13 cellular contexts compared by ENCODE assay signal in the genomic region with DNA sequence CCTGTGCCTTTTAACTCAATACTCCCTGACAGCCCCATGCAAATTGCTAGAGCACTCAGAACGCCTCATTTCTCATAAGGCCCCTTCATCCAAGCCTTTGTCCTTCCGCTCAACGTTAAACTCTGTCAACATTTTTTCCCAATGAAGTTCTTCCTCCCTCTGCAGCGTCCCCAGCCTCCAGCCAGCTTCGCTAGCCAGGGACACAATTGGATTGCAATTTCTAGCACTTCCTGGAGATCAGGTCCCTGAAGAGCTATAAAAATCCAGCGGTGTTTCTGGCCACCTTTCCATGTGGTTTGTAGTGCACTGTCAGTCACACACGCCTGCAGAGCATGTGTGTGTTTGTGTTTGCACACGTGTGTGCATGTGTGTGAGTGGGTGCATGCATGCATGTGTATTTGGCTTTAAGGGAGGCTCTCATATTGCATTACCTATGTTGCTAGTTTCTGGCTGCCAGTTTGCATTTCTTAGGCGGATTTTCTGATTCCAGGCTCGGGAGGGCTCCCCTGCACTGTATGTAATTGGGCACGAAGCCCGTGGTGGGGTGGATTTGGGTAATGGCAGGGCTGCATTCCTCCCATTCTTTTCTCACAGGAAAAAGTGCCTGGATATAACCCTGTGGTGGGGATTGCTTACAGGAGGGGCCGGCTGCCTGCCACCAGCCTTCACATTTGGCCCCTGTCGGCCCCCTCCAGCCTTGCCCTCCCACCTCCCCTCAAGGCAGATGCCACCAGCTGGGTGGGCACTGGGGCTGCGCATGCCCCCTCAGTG.
DNase-seq lines count a peak whose midpoint lies in the region; ATAC-seq, FAIRE-seq and TF ChIP-seq lines count a peak whose summit lies in the region.
"Had no signal": no experiment of that assay in that cellular context is flagged by ENCODE, and none has a peak within 500 bp of the region (broad histone marks: within the 10 kb centered on the region; RNA-seq: fewer than 3 reads in every experiment).

No MANE protein-coding gene starts in this region.

- ATAC-seq in SK-N-SH treated with all-trans-retinoic acid at 6 μM for 48 hours (peak; percentile 27; the same call in 1 of the 3 replicates), HG03045 (IDR thresholded peaks at IDR 0.05; ENCODE audit: unreplicated experiment) (no peak)
- ATAC-seq: gastroesophageal sphincter had no signal

- no peak overlapping the region for H3K4me3 ChIP-seq in cardiac muscle cell
- H3K4me3 ChIP-seq: gastroesophageal sphincter had no signal

- in situ Hi-C loops in GM13977 (cut with MboI; ENCODE audit: low pct_unique_long_range_greater_than_20kb, low sequenced_read_pairs, unreplicated experiment), result no loop called here

- no peak overlapping the region for H3K4me3 Mint-ChIP-seq in activated naive CD8-positive, alpha-beta T cell treated with anti-CD3 and anti-CD28 coated beads for 36 hours
- H3K4me3 Mint-ChIP-seq: activated CD4-positive, alpha-beta memory T cell treated with anti-CD3 and anti-CD28 coated beads for 36 hours had no signal

- H3K27me3 Mint-ChIP-seq in activated naive CD8-positive, alpha-beta T cell treated with anti-CD3 and anti-CD28 coated beads for 36 hours, result peaks cover 17% of the 10 kb centered on the region

- FAIRE-seq in G401.6 (lab: Jason Lieb, UNC), result peak; percentile 73

- H3K4me1 Mint-ChIP-seq in activated naive CD8-positive, alpha-beta T cell treated with anti-CD3 and anti-CD28 coated beads for 36 hours, result peaks cover 2% of the 10 kb centered on the region

- H3K4me1 ChIP-seq in cardiac muscle cell (ENCODE audit: low read depth), result peaks cover 24% of the 10 kb centered on the region
- H3K4me1 ChIP-seq: Caco-2 had no signal

- no peaks in the 10 kb centered on the region for H3K9me3 Mint-ChIP-seq in activated naive CD8-positive, alpha-beta T cell treated with anti-CD3 and anti-CD28 coated beads for 36 hours
- H3K9me3 Mint-ChIP-seq: activated CD4-positive, alpha-beta memory T cell treated with anti-CD3 and anti-CD28 coated beads for 36 hours had no signal

- no peaks in the 10 kb centered on the region for H3K36me3 Mint-ChIP-seq in activated naive CD8-positive, alpha-beta T cell treated with anti-CD3 and anti-CD28 coated beads for 36 hours
- H3K36me3 Mint-ChIP-seq: activated CD4-positive, alpha-beta memory T cell treated with anti-CD3 and anti-CD28 coated beads for 36 hours had no signal

- no peaks in the 10 kb centered on the region for H3K27me3 ChIP-seq in cardiac muscle cell
- H3K27me3 ChIP-seq: gastroesophageal sphincter had no signal

- TF ChIP-seq CTCF in cardiac muscle cell (IDR thresholded peaks at IDR 0.05; ENCODE audit: low read depth, low read length) (no peak), GM13977 (IDR thresholded peaks at IDR 0.05; ENCODE audit: extremely low read depth, insufficient read depth, missing control alignments) (no peak)

- no peaks in the 10 kb centered on the region for H3K9me3 ChIP-seq in cardiac muscle cell (ENCODE audit: low read depth)
- H3K9me3 ChIP-seq: Caco-2, gastroesophageal sphincter had no signal

- H3K27ac ChIP-seq in cardiac muscle cell, result peak overlapping the region; percentile 46
- H3K27ac ChIP-seq: HL-60 had no signal

- H3K27ac Mint-ChIP-seq in activated naive CD8-positive, alpha-beta T cell treated with anti-CD3 and anti-CD28 coated beads for 36 hours, result no peak overlapping the region
- H3K27ac Mint-ChIP-seq: activated CD4-positive, alpha-beta memory T cell treated with anti-CD3 and anti-CD28 coated beads for 36 hours had no signal

- peak; percentile 51 to 79 for DNase-seq in cardiac muscle cell (ENCODE audit: low read depth in 1 of 2, low spot score in 1 of 2)
- peak; percentile 38 for DNase-seq in retina
- no peak for DNase-seq in activated naive CD8-positive, alpha-beta T cell treated with anti-CD3 and anti-CD28 coated beads for 36 hours
- DNase-seq in activated gamma-delta T cell (lab: John Stamatoyannopoulos, UW), result no peak
- no peak for DNase-seq in GM13977 (ENCODE audit: low spot score)
- DNase-seq: activated CD4-positive, alpha-beta memory T cell treated with anti-CD3 and anti-CD28 coated beads for 36 hours; Caco-2; SHP77 treated with DMSO at 0.1 percent for 48 hours had no signal

- H3K36me3 ChIP-seq in cardiac muscle cell, result no peaks in the 10 kb centered on the region
- H3K36me3 ChIP-seq: gastroesophageal sphincter had no signal

TF ChIP-seq in SK-N-SH treated with all-trans-retinoic acid at 6 μM for 48 hours, 23 proteins besides CTCF, POLR2A, EP300 and RAD21:
- TF ChIP-seq CREB5 (CRISPR knock-in tag; IDR thresholded peaks at IDR 0.05; ENCODE audit: low read depth), result no peak

Comparison
In these comparisons a context has a peak if more than half of its experiments do, and no peak if none do; other contexts are left out.
1. DNase-seq: peak in cardiac muscle cell (2 of 2) and retina (single experiment); none in activated naive CD8-positive, alpha-beta T cell treated with anti-CD3 and anti-CD28 coated beads for 36 hours (single experiment), activated gamma-delta T cell (single experiment) and GM13977 (single experiment).